In the genomic region with DNA sequence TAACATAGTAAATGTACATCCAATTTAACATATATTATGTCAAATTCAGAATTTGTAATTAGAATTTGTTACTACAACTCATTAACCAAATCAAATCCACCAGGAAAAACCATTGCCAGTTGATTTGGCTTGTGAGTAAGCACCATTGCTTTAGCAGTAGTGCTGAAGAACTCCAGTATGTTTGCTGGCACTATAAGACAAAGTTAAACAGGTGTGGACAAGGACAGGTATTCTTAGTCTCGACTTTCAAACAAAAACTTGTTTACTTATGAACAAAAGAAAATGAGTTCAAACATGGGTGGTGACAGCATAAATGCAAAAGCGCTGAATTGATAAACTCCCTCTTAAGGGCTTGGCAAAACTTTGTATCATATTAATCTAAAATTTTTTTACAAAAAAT, we compare ENCODE assay signal across 29 cellular contexts. TPM values are rescaled to one million over a fixed set of nuclear protein-coding genes. Genes with fewer than 3 reads are reported as not detected.
DNase-seq lines count a peak whose midpoint lies in the region; ATAC-seq, FAIRE-seq and TF ChIP-seq lines count a peak whose summit lies in the region.
"Had no signal": no experiment of that assay in that cellular context is flagged by ENCODE, and none has a peak within 500 bp of the region (broad histone marks: within the 10 kb centered on the region; RNA-seq: fewer than 3 reads in every experiment).

No MANE protein-coding gene starts in this region.

- peak; percentile 76 for ATAC-seq in mucosa of descending colon
- no peak for ATAC-seq in left ventricle myocardium superior
- ATAC-seq: A549, GM12878, HCT116 had no signal

- DNase-seq in NCI-H69 (lab: John Stamatoyannopoulos, UW) (peak; percentile 9), mucosa of descending colon (no peak), kidney tubule cell (ENCODE audit: low spot score) (no peak), small intestine (no peak), left ventricle myocardium superior (no peak)
- DNase-seq: AML-193; CD4-positive, alpha-beta memory T cell; COR-L47; DMS79; EL; GDM1; NCI-H1092; NCI-H1417 treated with DMSO at 0.1 percent for 48 hours; NCI-H1694 treated with DMSO at 0.1 percent for 48 hours; NCI-H2081; NCI-H2171; NCI-H526; RPMI8226; SHP77 had no signal

- H3K4me3 ChIP-seq in esophagus (ENCODE audit: low read depth in 1 of 2, low read length in 2 of 2) (no peak overlapping the region), mucosa of descending colon (no peak overlapping the region), small intestine (ENCODE audit: low read depth in 1 of 2, low read length in 2 of 2) (no peak overlapping the region)
- H3K4me3 ChIP-seq: A549; BLaER1 treated with 17β-estradiol and CSF1 and Interleukin-3, amounts not matched to agents 10 nM and 100 nM; GM12878 had no signal

- H3K27me3 ChIP-seq in esophagus (ENCODE audit: control insufficient read depth in 1 of 2, insufficient read depth in 2 of 2, low read length in 2 of 2): no peaks in the 10 kb centered on the region
- H3K27me3 ChIP-seq in small intestine (ENCODE audit: control insufficient read depth in 2 of 2, insufficient read depth in 2 of 2, low read length in 2 of 2): no peaks in the 10 kb centered on the region
- H3K27me3 ChIP-seq: BLaER1 treated with 17β-estradiol and CSF1 and Interleukin-3, amounts not matched to agents 10 nM and 100 nM had no signal

- 40 to 54% methylated on average over 2 of the region's 2 CpGs for WGBS in esophagus, 2 donors
- WGBS in small intestine, 3 donors: 45 to 62% (median 58%) methylated on average over 2 of the region's 2 CpGs

- H3K27ac ChIP-seq in 22Rv1 (peak overlapping the region; percentile 24; the same call in 1 of the 2 replicates), esophagus (ENCODE audit: low read depth in 2 of 2, low read length in 1 of 2) (peak overlapping the region; percentile 37 to 49), small intestine (ENCODE audit: low read depth in 1 of 2, low read length in 1 of 2) (no peak overlapping the region)
- H3K27ac ChIP-seq: A549; BLaER1 treated with 17β-estradiol and CSF1 and Interleukin-3, amounts not matched to agents 10 nM and 100 nM; KMS-11 had no signal

- H3K4me1 ChIP-seq in esophagus (ENCODE audit: control insufficient read depth in 2 of 2, insufficient read depth in 2 of 2, low read length in 1 of 2) (peaks cover 0 to 8% of the 10 kb centered on the region in 2 donors), mucosa of descending colon (ENCODE audit: low read depth) (no peaks in the 10 kb centered on the region), small intestine (ENCODE audit: control insufficient read depth in 2 of 2, insufficient read depth in 1 of 2, low read depth in 1 of 2, low read length in 1 of 2) (no peaks in the 10 kb centered on the region)
- H3K4me1 ChIP-seq: A549; BLaER1 treated with 17β-estradiol and CSF1 and Interleukin-3, amounts not matched to agents 10 nM and 100 nM had no signal

- no peaks in the 10 kb centered on the region for H3K36me3 ChIP-seq in esophagus (ENCODE audit: control insufficient read depth in 2 of 2, insufficient read depth in 2 of 2, low read length in 1 of 2)
- no peaks in the 10 kb centered on the region for H3K36me3 ChIP-seq in mucosa of descending colon (ENCODE audit: low read depth)
- H3K36me3 ChIP-seq in small intestine (ENCODE audit: control insufficient read depth in 2 of 2, insufficient read depth in 2 of 2, low read length in 2 of 2): no peaks in the 10 kb centered on the region
- H3K36me3 ChIP-seq: BLaER1 treated with 17β-estradiol and CSF1 and Interleukin-3, amounts not matched to agents 10 nM and 100 nM had no signal

- intact Hi-C loops in mucosa of descending colon (cut with DNase I, micrococcal nuclease): no loop called here
- intact Hi-C loops in left ventricle myocardium superior (cut with micrococcal nuclease): no loop called here

- FAIRE-seq in small intestine (lab: Jason Lieb, UNC): no peak
- FAIRE-seq: A549 had no signal

- H3K9me3 ChIP-seq in esophagus (ENCODE audit: control insufficient read depth in 2 of 2, insufficient read depth in 1 of 2, low read depth in 1 of 2, low read length in 1 of 2) (no peaks in the 10 kb centered on the region), mucosa of descending colon (no peaks in the 10 kb centered on the region), small intestine (ENCODE audit: control insufficient read depth, low read depth) (no peaks in the 10 kb centered on the region)
- H3K9me3 ChIP-seq: A549; BLaER1 treated with 17β-estradiol and CSF1 and Interleukin-3, amounts not matched to agents 10 nM and 100 nM had no signal

- TF ChIP-seq CTCF in 22Rv1 (IDR thresholded peaks at IDR 0.05): no peak
- TF ChIP-seq CTCF in mucosa of descending colon (IDR thresholded peaks at IDR 0.05): no peak

RNA-seq across cellular contexts. Expression of gene ADH7, which starts 1.3 kb away (rescaled TPM):
- 100 to 1,000 TPM; 208 to 250 TPM for polyA plus RNA-seq in esophagus
- not detected for total RNA-seq in mucosa of descending colon
- under 1 TPM in 1 of 3 donors, not detected in 2; 0.03 TPM for polyA plus RNA-seq in small intestine
- not detected for total RNA-seq in left ventricle myocardium superior
- total RNA-seq: CD4-positive, alpha-beta memory T cell; GM12878; H4; SK-MEL-5 had no signal
- polyA plus RNA-seq: A549; CD4-positive, alpha-beta memory T cell; GM12878; IgD-negative memory B cell had no signal

Comparison
In these comparisons a context has a peak if more than half of its experiments do, and no peak if none do; other contexts are left out.
1. H3K27ac ChIP-seq: peak in 22Rv1 (single experiment) and esophagus (2 of 2); none in small intestine (0 of 2).